In the genomic region with DNA sequence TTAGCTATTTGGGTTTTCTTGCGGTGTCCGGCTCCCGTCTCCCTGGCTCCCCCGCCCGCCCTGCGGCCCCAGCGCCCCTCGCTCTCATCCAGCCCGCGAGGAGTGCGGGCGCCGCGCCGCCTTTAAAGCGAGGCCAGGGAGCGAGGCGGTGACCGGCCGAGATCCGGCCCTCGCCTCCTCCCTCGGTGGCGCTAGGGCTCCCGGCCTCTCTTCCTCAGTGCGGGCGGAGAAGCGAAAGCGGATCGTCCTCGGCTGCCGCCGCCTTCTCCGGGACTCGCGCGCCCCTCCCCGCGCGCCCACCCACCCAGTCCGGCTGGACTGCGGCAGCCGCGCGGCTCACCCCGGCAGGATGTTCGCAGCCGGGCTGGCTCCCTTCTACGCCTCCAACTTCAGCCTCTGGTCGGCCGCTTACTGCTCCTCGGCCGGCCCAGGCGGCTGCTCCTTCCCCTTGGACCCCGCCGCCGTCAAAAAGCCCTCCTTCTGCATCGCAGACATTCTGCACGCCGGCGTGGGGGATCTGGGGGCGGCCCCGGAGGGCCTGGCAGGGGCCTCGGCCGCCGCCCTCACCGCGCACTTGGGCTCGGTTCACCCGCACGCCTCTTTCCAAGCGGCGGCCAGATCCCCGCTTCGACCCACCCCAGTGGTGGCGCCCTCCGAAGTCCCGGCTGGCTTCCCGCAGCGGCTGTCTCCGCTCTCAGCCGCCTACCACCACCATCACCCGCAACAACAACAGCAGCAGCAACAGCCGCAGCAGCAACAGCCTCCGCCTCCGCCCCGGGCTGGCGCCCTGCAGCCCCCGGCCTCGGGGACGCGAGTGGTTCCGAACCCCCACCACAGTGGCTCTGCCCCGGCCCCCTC, we compare ENCODE assay signal across 1 cellular context.
A peak's percentile ranks its signal among the peaks of the same experiment; 100 is the strongest.
TF ChIP-seq lines count a peak whose summit lies in the region.

No MANE protein-coding gene starts in this region.

TF ChIP-seq in HepG2, 621 proteins besides CTCF, POLR2A, EP300 and RAD21 (continued from another document):
- TF ChIP-seq, protein P1, sequence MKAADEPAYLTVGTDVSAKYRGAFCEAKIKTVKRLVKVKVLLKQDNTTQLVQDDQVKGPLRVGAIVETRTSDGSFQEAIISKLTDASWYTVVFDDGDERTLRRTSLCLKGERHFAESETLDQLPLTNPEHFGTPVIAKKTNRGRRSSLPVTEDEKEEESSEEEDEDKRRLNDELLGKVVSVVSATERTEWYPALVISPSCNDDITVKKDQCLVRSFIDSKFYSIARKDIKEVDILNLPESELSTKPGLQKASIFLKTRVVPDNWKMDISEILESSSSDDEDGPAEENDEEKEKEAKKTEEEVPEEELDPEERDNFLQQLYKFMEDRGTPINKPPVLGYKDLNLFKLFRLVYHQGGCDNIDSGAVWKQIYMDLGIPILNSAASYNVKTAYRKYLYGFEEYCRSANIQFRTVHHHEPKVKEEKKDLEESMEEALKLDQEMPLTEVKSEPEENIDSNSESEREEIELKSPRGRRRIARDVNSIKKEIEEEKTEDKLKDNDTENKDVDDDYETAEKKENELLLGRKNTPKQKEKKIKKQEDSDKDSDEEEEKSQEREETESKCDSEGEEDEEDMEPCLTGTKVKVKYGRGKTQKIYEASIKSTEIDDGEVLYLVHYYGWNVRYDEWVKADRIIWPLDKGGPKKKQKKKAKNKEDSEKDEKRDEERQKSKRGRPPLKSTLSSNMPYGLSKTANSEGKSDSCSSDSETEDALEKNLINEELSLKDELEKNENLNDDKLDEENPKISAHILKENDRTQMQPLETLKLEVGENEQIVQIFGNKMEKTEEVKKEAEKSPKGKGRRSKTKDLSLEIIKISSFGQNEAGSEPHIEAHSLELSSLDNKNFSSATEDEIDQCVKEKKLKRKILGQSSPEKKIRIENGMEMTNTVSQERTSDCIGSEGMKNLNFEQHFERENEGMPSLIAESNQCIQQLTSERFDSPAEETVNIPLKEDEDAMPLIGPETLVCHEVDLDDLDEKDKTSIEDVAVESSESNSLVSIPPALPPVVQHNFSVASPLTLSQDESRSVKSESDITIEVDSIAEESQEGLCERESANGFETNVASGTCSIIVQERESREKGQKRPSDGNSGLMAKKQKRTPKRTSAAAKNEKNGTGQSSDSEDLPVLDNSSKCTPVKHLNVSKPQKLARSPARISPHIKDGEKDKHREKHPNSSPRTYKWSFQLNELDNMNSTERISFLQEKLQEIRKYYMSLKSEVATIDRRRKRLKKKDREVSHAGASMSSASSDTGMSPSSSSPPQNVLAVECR (CRISPR knock-in tag; IDR thresholded peaks at IDR 0.05; ENCODE audit: borderline replicate concordance) = peak; percentile 58
- TF ChIP-seq, protein P2, sequence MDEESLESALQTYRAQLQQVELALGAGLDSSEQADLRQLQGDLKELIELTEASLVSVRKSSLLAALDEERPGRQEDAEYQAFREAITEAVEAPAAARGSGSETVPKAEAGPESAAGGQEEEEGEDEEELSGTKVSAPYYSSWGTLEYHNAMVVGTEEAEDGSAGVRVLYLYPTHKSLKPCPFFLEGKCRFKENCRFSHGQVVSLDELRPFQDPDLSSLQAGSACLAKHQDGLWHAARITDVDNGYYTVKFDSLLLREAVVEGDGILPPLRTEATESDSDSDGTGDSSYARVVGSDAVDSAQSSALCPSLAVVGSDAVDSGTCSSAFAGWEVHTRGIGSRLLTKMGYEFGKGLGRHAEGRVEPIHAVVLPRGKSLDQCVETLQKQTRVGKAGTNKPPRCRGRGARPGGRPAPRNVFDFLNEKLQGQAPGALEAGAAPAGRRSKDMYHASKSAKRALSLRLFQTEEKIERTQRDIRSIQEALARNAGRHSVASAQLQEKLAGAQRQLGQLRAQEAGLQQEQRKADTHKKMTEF (CRISPR knock-in tag; IDR thresholded peaks at IDR 0.05) = peak; percentile 25; the same call in 1 of the 2 replicates
- TF ChIP-seq NR2F6 (IDR thresholded peaks at IDR 0.05) (no peak), NR2F6 (CRISPR knock-in tag; IDR thresholded peaks at IDR 0.05) (no peak)
